ENCODE assay signal across 19 cellular contexts in the genomic region with DNA sequence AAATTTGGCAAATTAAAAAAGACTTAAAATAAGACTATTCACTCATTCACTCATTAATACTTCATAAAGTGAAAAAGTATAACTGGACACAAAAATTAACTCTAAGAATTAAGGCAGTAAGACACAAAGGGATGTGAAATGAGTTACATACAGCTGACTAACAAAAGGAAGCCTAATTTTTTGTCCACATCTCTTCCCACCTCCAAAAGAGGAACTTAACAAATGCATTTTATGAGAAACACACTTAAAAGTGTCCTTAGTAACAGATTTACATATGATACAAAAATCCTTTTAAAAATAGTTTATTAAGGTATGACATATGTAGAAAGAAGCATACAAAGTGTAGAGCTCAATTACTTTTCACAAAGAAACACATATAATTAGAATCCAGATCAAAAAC.
"Had no signal": no experiment of that assay in that cellular context is flagged by ENCODE, and none has a peak within 500 bp of the region (broad histone marks: within the 10 kb centered on the region; RNA-seq: fewer than 3 reads in every experiment).

No MANE protein-coding gene starts in this region.

- H2AFZ ChIP-seq: hepatocyte had no signal

- H3K27me3 ChIP-seq: cardiac muscle cell, esophagus squamous epithelium, hepatocyte, ovary, tibial nerve, vagina had no signal

- H3K4me2 ChIP-seq: hepatocyte had no signal

- H3K9me3 ChIP-seq: esophagus squamous epithelium, ovary, psoas muscle, tibial nerve, vagina had no signal

- H3K36me3 Mint-ChIP-seq: activated naive CD8-positive, alpha-beta T cell treated with anti-CD3 and anti-CD28 coated beads, Interleukin-2, amount 10 ng/mL, durations not matched to agents 7 days and 5 days had no signal

- ATAC-seq: effector memory CD8-positive, alpha-beta T cell; left cardiac atrium; naive thymus-derived CD8-positive, alpha-beta T cell; psoas muscle; right cardiac atrium had no signal

- H3K27ac Mint-ChIP-seq: activated naive CD8-positive, alpha-beta T cell treated with anti-CD3 and anti-CD28 coated beads, Interleukin-2, amount 10 ng/mL, durations not matched to agents 7 days and 5 days; effector memory CD8-positive, alpha-beta T cell; stimulated activated naive CD8-positive, alpha-beta T cell treated with anti-CD3 and anti-CD28 coated beads, Interleukin-15, Interleukin-2, amounts not matched to agents 100 ng/mL and 50 ng/mL, for 24 hours had no signal

- DNase-seq: activated CD4-positive, alpha-beta T cell treated with anti-CD3 and anti-CD28 coated beads, Interleukin-2, amount 50 U/mL, for 4 hours; activated naive CD4-positive, alpha-beta T cell treated with Interleukin-2 at 50 U/mL for 16 hours; activated naive CD8-positive, alpha-beta T cell treated with anti-CD3 and anti-CD28 coated beads, Interleukin-2, amount 10 ng/mL, durations not matched to agents 7 days and 5 days; amygdala; effector memory CD8-positive, alpha-beta T cell; esophagus squamous epithelium; left cardiac atrium; mesendoderm; naive thymus-derived CD8-positive, alpha-beta T cell; ovary; psoas muscle; right cardiac atrium; stimulated activated CD4-positive, alpha-beta T cell treated with anti-CD3 and anti-CD28 coated beads, Interleukin-15, amount 100 ng/mL, for 24 hours; stimulated activated CD4-positive, alpha-beta T cell treated with anti-CD3 and anti-CD28 coated beads, Interleukin-2, amount 100 ng/mL, for 48 hours had no signal

- H3K9me3 Mint-ChIP-seq: activated naive CD8-positive, alpha-beta T cell treated with anti-CD3 and anti-CD28 coated beads, Interleukin-2, amount 10 ng/mL, durations not matched to agents 7 days and 5 days; effector memory CD8-positive, alpha-beta T cell; naive thymus-derived CD8-positive, alpha-beta T cell; stimulated activated naive CD8-positive, alpha-beta T cell treated with anti-CD3 and anti-CD28 coated beads, Interleukin-15, Interleukin-2, amounts not matched to agents 100 ng/mL and 50 ng/mL, for 24 hours had no signal

- H3K27ac ChIP-seq: cardiac muscle cell, esophagus squamous epithelium, hepatocyte, ovary, psoas muscle, vagina had no signal

- H3K36me3 ChIP-seq: cardiac muscle cell, esophagus squamous epithelium, ovary, tibial nerve, vagina had no signal

- H3K4me3 ChIP-seq: cardiac muscle cell, esophagus squamous epithelium, hepatocyte, ovary, psoas muscle, tibial nerve, vagina had no signal

- H3K4me3 Mint-ChIP-seq: activated naive CD8-positive, alpha-beta T cell treated with anti-CD3 and anti-CD28 coated beads, Interleukin-2, amount 10 ng/mL, durations not matched to agents 7 days and 5 days; effector memory CD8-positive, alpha-beta T cell; naive thymus-derived CD8-positive, alpha-beta T cell; stimulated activated naive CD8-positive, alpha-beta T cell treated with anti-CD3 and anti-CD28 coated beads, Interleukin-15, Interleukin-2, amounts not matched to agents 100 ng/mL and 50 ng/mL, for 24 hours had no signal

- H3K4me1 Mint-ChIP-seq: activated naive CD8-positive, alpha-beta T cell treated with anti-CD3 and anti-CD28 coated beads, Interleukin-2, amount 10 ng/mL, durations not matched to agents 7 days and 5 days had no signal

- H3K4me1 ChIP-seq: esophagus squamous epithelium, psoas muscle, vagina had no signal

- H3K27me3 Mint-ChIP-seq: activated naive CD8-positive, alpha-beta T cell treated with anti-CD3 and anti-CD28 coated beads, Interleukin-2, amount 10 ng/mL, durations not matched to agents 7 days and 5 days; effector memory CD8-positive, alpha-beta T cell; naive thymus-derived CD8-positive, alpha-beta T cell; stimulated activated naive CD8-positive, alpha-beta T cell treated with anti-CD3 and anti-CD28 coated beads, Interleukin-15, Interleukin-2, amounts not matched to agents 100 ng/mL and 50 ng/mL, for 24 hours had no signal
